Comparison of ENCODE assay signal across 7 cellular contexts in genomic region chr16:29594926-29595838, GRCh38.
DNase-seq lines count a peak whose midpoint lies in the region; ATAC-seq, FAIRE-seq and TF ChIP-seq lines count a peak whose summit lies in the region.
"Not testable (repeated sequence)": the region's sequence is repeated elsewhere in the genome, so short reads cannot be mapped to it uniquely, and the experiment has no call there.

No MANE protein-coding gene starts in this region.

- not testable (repeated sequence) for H3K36me3 ChIP-seq in K562 (ENCODE audit: control insufficient read depth, insufficient read depth, low read length); iPS DF 6.9 (ENCODE audit: control insufficient read depth, insufficient read depth, low read length)

- H3K9me1 ChIP-seq in K562 (ENCODE audit: control insufficient read depth, insufficient read depth, low read length) = not testable (repeated sequence)

- in situ Hi-C loops in K562 (cut with MboI) = not testable (repeated sequence)

- peak; percentile 57; the same call in 1 of the 2 replicates for TF ChIP-seq POLR2A in K562 (conservative IDR thresholded peaks at IDR 0.05)

- H3K27me3 ChIP-seq in K562 (ENCODE audit: control insufficient read depth in 2 of 2, insufficient read depth in 2 of 2, low read length in 2 of 2); iPS DF 6.9 (ENCODE audit: control insufficient read depth, insufficient read depth, low read length): not testable (repeated sequence)

- peaks cover 2 to 12% of the 10 kb centered on the region in 2 experiments; a peak in 3 of 5 replicates for H3K4me1 ChIP-seq in K562 (replicated peaks in 1 of 2; ENCODE audit: control insufficient read depth in 2 of 2, insufficient read depth in 2 of 2, low read length in 2 of 2)
- H3K4me1 ChIP-seq in iPS DF 6.9 (ENCODE audit: control insufficient read depth, insufficient read depth, low read length) = not testable (repeated sequence)

- not testable (repeated sequence) for BruUV-seq in K562 (replicated peaks; lab: Mats Ljungman, UMichigan)

- FAIRE-seq in K562 (lab: Jason Lieb, UNC) = peak; percentile 74

- H4K20me1 ChIP-seq in K562 (replicated peaks; ENCODE audit: control insufficient read depth, insufficient read depth, low read length) = not testable (repeated sequence)

- TF ChIP-seq RAD21 in K562 (CRISPR knock-in tag; conservative IDR thresholded peaks at IDR 0.05 in 1 of 2, IDR thresholded peaks at IDR 0.05 in 1 of 2) = peak in 1 of 2 experiments; percentile 16; a peak in 2 of 4 replicates

- H3K27ac ChIP-seq in K562 (ENCODE audit: extremely low read depth, low read depth, low read length) = peak overlapping the region; percentile 89
- not testable (repeated sequence) for H3K27ac ChIP-seq in iPS DF 6.9 (ENCODE audit: low read length)

- CTCF ChIA-PET in K562 (lab: Yijun Ruan, JAX; ENCODE audit: low intra/inter-chr PET ratio) = not testable (repeated sequence)

- peak; percentile 70 for ATAC-seq in GM18511 (IDR thresholded peaks at IDR 0.05; ENCODE audit: unreplicated experiment)
- peak; percentile 67 for ATAC-seq in HG02981 (IDR thresholded peaks at IDR 0.05; ENCODE audit: unreplicated experiment)
- peak; percentile 92 for ATAC-seq in K562
- peak; percentile 99 for ATAC-seq in sciatic nerve

- peak overlapping the region; percentile 62 for H3K4me3 ChIP-seq in K562
- H3K4me3 ChIP-seq in iPS DF 6.9 (ENCODE audit: low read length) = peak overlapping the region; percentile 66

- POLR2A ChIA-PET in K562 (lab: Yijun Ruan, JAX) = not testable (repeated sequence)

- H3K9ac ChIP-seq in K562 (ENCODE audit: insufficient read depth in 1 of 2, low read depth in 2 of 2, low read length in 2 of 2) = peak overlapping the region; percentile 66 to 93; a peak in 3 of 4 replicates

- 0% methylated on average over 22 of the region's 91 CpGs for WGBS in K562 (ENCODE audit: insufficient coverage, low coverage, missing lambda C conversion rate)
- WGBS in iPS DF 6.9 (ENCODE audit: insufficient coverage, insufficient read length) = no CpG with 5 or more reads among the region's 91 CpGs

- H3K4me2 ChIP-seq in K562 (ENCODE audit: insufficient read depth, low read length) = peak overlapping the region; percentile 74

- H3K79me2 ChIP-seq in K562 (ENCODE audit: control insufficient read depth, insufficient read depth, low read length) = peaks cover 74% of the 10 kb centered on the region

- TF ChIP-seq EP300 in K562 (IDR thresholded peaks at IDR 0.05; ENCODE audit: low read length) = not testable (repeated sequence)

- DNase-seq in NCI-H2107 (lab: John Stamatoyannopoulos, UW) = peak; percentile 63
- peak; percentile 91 for DNase-seq in UCSD-AML1 (lab: John Stamatoyannopoulos, UW; ENCODE audit: unreplicated experiment)
- peak; percentile 58 to 91 (median 70) for DNase-seq in K562 (ENCODE audit: extremely low read depth in 1 of 4, low spot score in 3 of 4)
- DNase-seq in iPS DF 6.9 (ENCODE audit: low read depth, low spot score) = peak; percentile 52
- DNase-seq in sciatic nerve (ENCODE audit: low spot score) = peak; percentile 95

- H2AFZ ChIP-seq in K562 (ENCODE audit: low read depth, low read length) = peak overlapping the region; percentile 81

- intact Hi-C loops in K562 (cut with micrococcal nuclease); sciatic nerve (cut with DNase I): not testable (repeated sequence)

- H3K9me3 ChIP-seq in K562 (replicated peaks; ENCODE audit: control insufficient read depth, insufficient read depth, low read depth, low read length); iPS DF 6.9 (ENCODE audit: control insufficient read depth, insufficient read depth, low read length): not testable (repeated sequence)

- TF ChIP-seq CTCF in K562 (IDR thresholded peaks at IDR 0.05 in 2 of 3, conservative IDR thresholded peaks at IDR 0.05 in 1 of 3; ENCODE audit: insufficient read depth in 2 of 3, low read depth in 1 of 3, low read length in 3 of 3) = not testable (repeated sequence)

TF ChIP-seq in K562, 482 proteins besides CTCF, POLR2A, EP300 and RAD21 (continues in another document):
- TF ChIP-seq KDM5B (IDR thresholded peaks at IDR 0.05; ENCODE audit: insufficient replicate concordance, low read depth, low read length) = peak; percentile 36
- TF ChIP-seq POLR2AphosphoS5 (IDR thresholded peaks at IDR 0.05; ENCODE audit: control insufficient read depth, insufficient read depth, low read depth, low read length) = peak; percentile 66
- TF ChIP-seq ARID4B (CRISPR knock-in tag; IDR thresholded peaks at IDR 0.05) = peak; percentile 49; the same call in 1 of the 2 replicates
- peak; percentile 13; the same call in 1 of the 2 replicates for TF ChIP-seq DPF2 (IDR thresholded peaks at IDR 0.05)
- peak; percentile 56; the same call in 1 of the 2 replicates for TF ChIP-seq RAD51 (IDR thresholded peaks at IDR 0.05; ENCODE audit: borderline replicate concordance, low read depth)
- TF ChIP-seq RBFOX2 (IDR thresholded peaks at IDR 0.05; ENCODE audit: low read depth, low read length) = peak; percentile 81
- TF ChIP-seq EGR1 (conservative IDR thresholded peaks at IDR 0.05) = peak; percentile 81
- 0 out of 2 replicates have a peak, but pooled peaks have one; percentile 50 for TF ChIP-seq E2F5 (CRISPR knock-in tag; IDR thresholded peaks at IDR 0.05)
- TF ChIP-seq ZNF263 (CRISPR knock-in tag; IDR thresholded peaks at IDR 0.05; ENCODE audit: borderline replicate concordance) = peak; percentile 99
- TF ChIP-seq ZNF282 (CRISPR knock-in tag; IDR thresholded peaks at IDR 0.05) = 0 out of 2 replicates have a peak, but pooled peaks have one; percentile 67
- TF ChIP-seq ZBTB7A (IDR thresholded peaks at IDR 0.05; ENCODE audit: borderline replicate concordance, control insufficient read depth, low read depth, low read length) = peak; percentile 23; the same call in 1 of the 2 replicates
- TF ChIP-seq CXXC5 (CRISPR knock-in tag; IDR thresholded peaks at IDR 0.05) = peak; percentile 76; the same call in 1 of the 2 replicates
- TF ChIP-seq HNRNPLL (IDR thresholded peaks at IDR 0.05; ENCODE audit: low read depth, low read length, poor library complexity, severe bottlenecking) = peak; percentile 67
- 0 out of 2 replicates have a peak, but pooled peaks have one; percentile 22 for TF ChIP-seq PKNOX1 (IDR thresholded peaks at IDR 0.05)
- TF ChIP-seq TFAP4 (CRISPR knock-in tag; IDR thresholded peaks at IDR 0.05; ENCODE audit: borderline replicate concordance) = 0 out of 2 replicates have a peak, but pooled peaks have one; percentile 41
